Comparison of ENCODE assay signal across 1 cellular context in genomic region chr11:61037694-61038093, GRCh38.
TF ChIP-seq lines count a peak whose summit lies in the region.

No MANE protein-coding gene starts in this region.

TF ChIP-seq in SK-N-SH treated with all-trans-retinoic acid at 6 μM for 48 hours, 23 proteins besides CTCF, POLR2A, EP300 and RAD21 (continued from another document):
- TF ChIP-seq PATZ1 (CRISPR knock-in tag; IDR thresholded peaks at IDR 0.05; ENCODE audit: borderline replicate concordance), result no peak
- no peak for TF ChIP-seq CSDC2 (CRISPR knock-in tag; IDR thresholded peaks at IDR 0.05)
- no peak for TF ChIP-seq SNAI2 (CRISPR knock-in tag; IDR thresholded peaks at IDR 0.05)
- TF ChIP-seq ZC3H10 (CRISPR knock-in tag; IDR thresholded peaks at IDR 0.05), result no peak
- TF ChIP-seq PPARA (CRISPR knock-in tag; IDR thresholded peaks at IDR 0.05; ENCODE audit: borderline replicate concordance), result no peak
- no peak for TF ChIP-seq ESRRG (CRISPR knock-in tag; IDR thresholded peaks at IDR 0.05)
- TF ChIP-seq TSHZ2 (CRISPR knock-in tag; IDR thresholded peaks at IDR 0.05), result no peak
- no peak for TF ChIP-seq ZNF70 (CRISPR knock-in tag; IDR thresholded peaks at IDR 0.05)
- TF ChIP-seq BACH2 (CRISPR knock-in tag; IDR thresholded peaks at IDR 0.05; ENCODE audit: borderline replicate concordance), result no peak
- TF ChIP-seq ISL1 (CRISPR knock-in tag; IDR thresholded peaks at IDR 0.05), result no peak
- no peak for TF ChIP-seq POU6F1 (CRISPR knock-in tag; IDR thresholded peaks at IDR 0.05; ENCODE audit: borderline replicate concordance, low read depth)
